ENCODE assay signal across 8 cellular contexts in the genomic region with DNA sequence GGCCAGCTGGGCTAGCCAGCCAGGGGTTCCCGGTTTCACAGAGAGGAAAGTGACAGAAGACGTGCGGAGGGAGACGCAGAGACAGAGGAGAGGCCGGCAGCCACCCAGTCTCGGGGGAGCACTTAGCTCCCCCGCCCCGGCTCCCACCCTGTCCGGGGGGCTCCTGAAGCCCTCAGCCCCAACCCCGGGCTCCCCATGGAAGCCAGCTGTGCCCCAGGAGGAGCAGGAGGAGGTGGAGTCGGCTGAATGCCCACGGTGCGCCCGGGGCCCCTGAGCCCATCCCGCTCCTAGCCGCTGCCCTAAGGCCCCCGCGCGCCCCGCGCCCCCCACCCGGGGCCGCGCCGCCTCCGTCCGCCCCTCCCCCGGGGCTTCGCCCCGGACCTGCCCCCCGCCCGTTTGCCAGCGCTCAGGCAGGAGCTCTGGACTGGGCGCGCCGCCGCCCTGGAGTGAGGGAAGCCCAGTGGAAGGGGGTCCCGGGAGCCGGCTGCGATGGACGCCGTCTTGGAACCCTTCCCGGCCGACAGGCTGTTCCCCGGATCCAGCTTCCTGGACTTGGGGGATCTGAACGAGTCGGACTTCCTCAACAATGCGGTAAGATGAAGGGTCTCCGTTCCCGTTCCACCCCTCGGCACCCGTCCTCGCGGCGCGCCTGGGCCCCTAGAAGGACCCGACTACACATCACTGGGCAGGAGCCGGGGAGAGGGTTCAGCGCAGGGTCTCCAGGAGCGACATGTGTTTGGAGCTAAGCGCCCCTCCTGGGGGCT. TPM values are rescaled to one million over a fixed set of nuclear protein-coding genes. Genes with fewer than 3 reads are reported as not detected.
DNase-seq lines count a peak whose midpoint lies in the region; ATAC-seq and TF ChIP-seq lines count a peak whose summit lies in the region.

A gene with protein sequence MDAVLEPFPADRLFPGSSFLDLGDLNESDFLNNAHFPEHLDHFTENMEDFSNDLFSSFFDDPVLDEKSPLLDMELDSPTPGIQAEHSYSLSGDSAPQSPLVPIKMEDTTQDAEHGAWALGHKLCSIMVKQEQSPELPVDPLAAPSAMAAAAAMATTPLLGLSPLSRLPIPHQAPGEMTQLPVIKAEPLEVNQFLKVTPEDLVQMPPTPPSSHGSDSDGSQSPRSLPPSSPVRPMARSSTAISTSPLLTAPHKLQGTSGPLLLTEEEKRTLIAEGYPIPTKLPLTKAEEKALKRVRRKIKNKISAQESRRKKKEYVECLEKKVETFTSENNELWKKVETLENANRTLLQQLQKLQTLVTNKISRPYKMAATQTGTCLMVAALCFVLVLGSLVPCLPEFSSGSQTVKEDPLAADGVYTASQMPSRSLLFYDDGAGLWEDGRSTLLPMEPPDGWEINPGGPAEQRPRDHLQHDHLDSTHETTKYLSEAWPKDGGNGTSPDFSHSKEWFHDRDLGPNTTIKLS (plus strand): TSS at position 40 of the 764 bp plus-strand sequence. CDS start 450 bp downstream, at position 490.

- TF ChIP-seq POLR2A in NB4 (IDR thresholded peaks at IDR 0.05; ENCODE audit: extremely low read depth, insufficient read length) = no peak

- H4K20me1 ChIP-seq in fibroblast of lung (ENCODE audit: control insufficient read depth, extremely low read depth, insufficient read depth, low read length) = no peaks in the 10 kb centered on the region

- H3K27ac ChIP-seq in fibroblast of lung (ENCODE audit: insufficient read depth, low read length) = peak within 1 kb of the TSS; percentile 68
- peak within 1 kb of the TSS; percentile 51 for H3K27ac ChIP-seq in parathyroid adenoma

- peak within 1 kb of the TSS; percentile 69 for H3K9ac ChIP-seq in fibroblast of lung (ENCODE audit: insufficient read depth, low read length)
- H3K9ac ChIP-seq in parathyroid adenoma = no peak within 1 kb of the TSS

- H3K9me3 ChIP-seq in fibroblast of lung (ENCODE audit: control insufficient read depth, insufficient read depth, low read depth, low read length) (no peaks in the 10 kb centered on the region), parathyroid adenoma (ENCODE audit: control insufficient read depth, low read length) (no peaks in the 10 kb centered on the region)

- no peak for DNase-seq in GM06990 (ENCODE audit: extremely low read depth, insufficient read length)
- DNase-seq in NB4 (ENCODE audit: low read depth) = peak; percentile 41
- DNase-seq in fibroblast of lung (ENCODE audit: low read depth in 2 of 2) = peak; percentile 17 to 33
- no peak for DNase-seq in cerebellar cortex (ENCODE audit: low spot score)
- no peak for DNase-seq in stimulated activated CD4-positive, alpha-beta T cell treated with anti-CD3 and anti-CD28 coated beads, Interleukin-2, amount 100 ng/mL, for 48 hours
- no peak for DNase-seq in NK-92 treated with Interleukin-12 subunit alpha and Interleukin-12 subunit beta, amount 100 ng/mL, for 24 hours (lab: John Stamatoyannopoulos, UW)

- TF ChIP-seq CTCF in GM06990 (IDR thresholded peaks at IDR 0.05; ENCODE audit: insufficient read depth, low read length, poor library complexity, severe bottlenecking) = no peak
- no peak for TF ChIP-seq CTCF in NB4 (IDR thresholded peaks at IDR 0.05; ENCODE audit: low read depth, low read length)
- TF ChIP-seq CTCF in fibroblast of lung (conservative IDR thresholded peaks at IDR 0.05 in 1 of 2, IDR thresholded peaks at IDR 0.05 in 1 of 2; ENCODE audit: low read depth in 1 of 2, low read length in 2 of 2) = no peak
- TF ChIP-seq CTCF in parathyroid adenoma (IDR thresholded peaks at IDR 0.05) = no peak

- peak within 1 kb of the TSS; percentile 99 for H3K4me2 ChIP-seq in fibroblast of lung (ENCODE audit: extremely low read depth, insufficient read depth, low read length)
- H3K4me2 ChIP-seq in parathyroid adenoma (ENCODE audit: low read length) = peak within 1 kb of the TSS; percentile 68

- H3K79me2 ChIP-seq in fibroblast of lung (ENCODE audit: control insufficient read depth, insufficient read depth, low read length) (peaks cover 50% of the 10 kb centered on the region), parathyroid adenoma (no peaks in the 10 kb centered on the region)

- H3K36me3 ChIP-seq in GM06990 (ENCODE audit: control insufficient read depth, insufficient read depth, low read length) = no peaks in the 10 kb centered on the region
- peaks cover 2% of the 10 kb centered on the region for H3K36me3 ChIP-seq in fibroblast of lung (ENCODE audit: control insufficient read depth, insufficient read depth, low read length)
- H3K36me3 ChIP-seq in parathyroid adenoma (ENCODE audit: control insufficient read depth, insufficient read depth, low read length) = no peaks in the 10 kb centered on the region

- H2AFZ ChIP-seq in fibroblast of lung (ENCODE audit: low read length) (no peak within 1 kb of the TSS), parathyroid adenoma (peak within 1 kb of the TSS; percentile 83)

- H3K4me3 ChIP-seq in GM06990 (replicated peaks; ENCODE audit: low read depth, low read length) (peak within 1 kb of the TSS; percentile 65), NB4 (ENCODE audit: low read depth, low read length) (no peak within 1 kb of the TSS), fibroblast of lung (replicated peaks in 1 of 4; ENCODE audit: control extremely low read depth in 1 of 4, insufficient read depth in 1 of 4, low read depth in 3 of 4, low read length in 4 of 4) (peak within 1 kb of the TSS; percentile 76 to 95 (median 92)), parathyroid adenoma (ENCODE audit: low read depth, low read length) (peak within 1 kb of the TSS; percentile 50)

- H3K4me1 ChIP-seq in fibroblast of lung (ENCODE audit: control insufficient read depth, extremely low read depth, insufficient read depth, low read length) (peaks cover 30% of the 10 kb centered on the region), parathyroid adenoma (peaks cover 8% of the 10 kb centered on the region)

- ATAC-seq in GM18520 (IDR thresholded peaks at IDR 0.05; ENCODE audit: unreplicated experiment) = no peak

- no peaks in the 10 kb centered on the region for H3K27me3 ChIP-seq in GM06990 (replicated peaks; ENCODE audit: control insufficient read depth, insufficient read depth, low read length)
- H3K27me3 ChIP-seq in fibroblast of lung (ENCODE audit: control insufficient read depth, insufficient read depth, low read length) = no peaks in the 10 kb centered on the region
- no peaks in the 10 kb centered on the region for H3K27me3 ChIP-seq in parathyroid adenoma (ENCODE audit: control insufficient read depth, insufficient read depth, low read length)

RNA-seq across cellular contexts. Expression of the gene that starts here (rescaled TPM):
- 14.4 and 28.4 TPM in 2 replicates for total RNA-seq in fibroblast of lung
- polyA plus RNA-seq in fibroblast of lung = 18.8 and 31.2 TPM in 2 replicates
- polyA plus RNA-seq in fibroblast of lung (2012) = 112 and 132 TPM in 2 replicates
- 267 and 318 TPM in 2 replicates for polyA minus RNA-seq in fibroblast of lung (ENCODE audit: low replicate concordance)

Comparison
In these comparisons a context has a peak if more than half of its experiments do, and no peak if none do; other contexts are left out.
1. DNase-seq: peak in NB4 (single experiment) and fibroblast of lung (2 of 2); none in GM06990 (single experiment), cerebellar cortex (single experiment), stimulated activated CD4-positive, alpha-beta T cell treated with anti-CD3 and anti-CD28 coated beads, Interleukin-2, amount 100 ng/mL, for 48 hours (0 of 2) and NK-92 treated with Interleukin-12 subunit alpha and Interleukin-12 subunit beta, amount 100 ng/mL, for 24 hours (single experiment).